In the genomic region with DNA sequence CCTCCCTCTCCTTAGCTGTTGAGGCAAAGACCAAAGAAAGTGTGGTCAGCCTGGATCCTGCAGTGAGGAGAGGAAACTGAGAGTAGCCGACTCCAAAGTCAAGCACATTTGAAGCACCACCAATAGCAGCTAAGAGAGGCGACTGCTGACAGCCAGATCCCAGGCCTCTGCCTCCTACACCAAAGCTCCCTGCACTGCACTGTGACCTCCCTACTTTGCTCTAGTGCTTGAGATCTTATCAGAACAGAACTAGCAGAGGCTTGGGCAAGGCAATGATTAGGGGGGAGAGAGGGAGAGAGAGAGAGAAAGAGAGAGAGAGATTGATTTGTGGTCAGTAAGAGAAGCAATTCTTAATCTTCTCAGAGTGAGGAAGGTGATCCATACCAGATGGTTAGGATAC, we compare ENCODE assay signal across 20 cellular contexts.
A peak's percentile ranks its signal among the peaks of the same experiment; 100 is the strongest.
DNase-seq lines count a peak whose midpoint lies in the region; ATAC-seq and TF ChIP-seq lines count a peak whose summit lies in the region.
"Had no signal": no experiment of that assay in that cellular context is flagged by ENCODE, and none has a peak within 500 bp of the region (broad histone marks: within the 10 kb centered on the region; RNA-seq: fewer than 3 reads in every experiment).

No MANE protein-coding gene starts in this region.

- POLR2A ChIA-PET in PC-9 (lab: Charles Lee; ENCODE audit: unreplicated experiment), result no interaction called here

- TF ChIP-seq CTCF in cardiac muscle cell (IDR thresholded peaks at IDR 0.05; ENCODE audit: low read depth, low read length) (no peak), choroid plexus epithelial cell (conservative IDR thresholded peaks at IDR 0.05; ENCODE audit: low read depth, low read length) (no peak), osteoblast (IDR thresholded peaks at IDR 0.05; ENCODE audit: extremely low read depth, low read depth, low read length) (no peak), PC-9 (conservative IDR thresholded peaks at IDR 0.05) (no peak)

- H4K20me1 ChIP-seq in osteoblast (ENCODE audit: insufficient read depth, low read length), result no peaks in the 10 kb centered on the region
- H4K20me1 ChIP-seq in PC-9 (ENCODE audit: insufficient read depth), result no peaks in the 10 kb centered on the region

- BruUV-seq in PC-9 (replicated peaks; lab: Mats Ljungman, UMichigan), result no TSS peak

- no peak overlapping the region for H3K27ac ChIP-seq in cardiac muscle cell
- no peak overlapping the region for H3K27ac ChIP-seq in right cardiac atrium (ENCODE audit: low read length)
- no peak overlapping the region for H3K27ac ChIP-seq in osteoblast (ENCODE audit: low read depth, low read length)
- no peak overlapping the region for H3K27ac ChIP-seq in PC-9
- H3K27ac ChIP-seq: Peyer's patch had no signal

- H3K79me2 ChIP-seq in osteoblast (ENCODE audit: insufficient read depth, low read length), result no peaks in the 10 kb centered on the region
- H3K79me2 ChIP-seq in PC-9 (ENCODE audit: low read depth), result no peaks in the 10 kb centered on the region

- no peak overlapping the region for H3K4me3 ChIP-seq in cardiac muscle cell
- H3K4me3 ChIP-seq in right cardiac atrium (ENCODE audit: low read length), result no peak overlapping the region
- H3K4me3 ChIP-seq in choroid plexus epithelial cell (ENCODE audit: low read depth, low read length), result no peak overlapping the region
- no peak overlapping the region for H3K4me3 ChIP-seq in osteoblast (ENCODE audit: insufficient read depth, low read length)
- no peak overlapping the region for H3K4me3 ChIP-seq in PC-9
- H3K4me3 ChIP-seq: Peyer's patch had no signal

- H3K4me1 ChIP-seq in cardiac muscle cell (ENCODE audit: low read depth) (peaks cover 5% of the 10 kb centered on the region), right cardiac atrium (ENCODE audit: control insufficient read depth, insufficient read depth, low read length) (peaks cover 3% of the 10 kb centered on the region), osteoblast (ENCODE audit: insufficient read depth, low read length) (peaks cover 27% of the 10 kb centered on the region), PC-9 (replicated peaks; ENCODE audit: insufficient read depth) (0 out of 2 replicates have a peak, but pooled peaks cover 6% of the 10 kb centered on the region)
- H3K4me1 ChIP-seq: Peyer's patch had no signal

- DNase-seq in cardiac muscle cell (ENCODE audit: low read depth in 1 of 2, low spot score in 1 of 2), result peak; percentile 37 to 64
- DNase-seq in right cardiac atrium, result no peak
- peak; percentile 89 for DNase-seq in SK-N-DZ (ENCODE audit: low spot score)
- DNase-seq in choroid plexus epithelial cell (ENCODE audit: low read depth), result peak; percentile 29
- no peak for DNase-seq in osteoblast (ENCODE audit: insufficient read length, low spot score, missing footprints)
- DNase-seq in PC-9, result no peak
- DNase-seq: Calu3; CD8-positive, alpha-beta memory T cell; DMS79 treated with DMSO at 0.1 percent for 48 hours; KBM-7; MV-4-11; NCI-H1105; NCI-H1436 treated with DMSO at 0.1 percent for 48 hours; NCI-H187 treated with DMSO at 0.1 percent for 48 hours; NCI-H446; NCI-H524 treated with DMSO at 0.1 percent for 48 hours; NCI-H774; Peyer's patch; SIG-M5 had no signal

- H3K9me2 ChIP-seq in PC-9 (ENCODE audit: insufficient read depth), result no peaks in the 10 kb centered on the region

- WGBS in right cardiac atrium, result 30% methylated on average over 2 of the region's 2 CpGs

- intact Hi-C loops in right cardiac atrium (cut with DNase I), result no loop called here
- intact Hi-C loops in PC-9 (cut with micrococcal nuclease; ENCODE audit: unreplicated experiment), result no loop called here

- no peaks in the 10 kb centered on the region for H3K9me3 ChIP-seq in cardiac muscle cell (ENCODE audit: low read depth)
- H3K9me3 ChIP-seq in right cardiac atrium (ENCODE audit: control insufficient read depth, low read length), result peaks cover 2% of the 10 kb centered on the region
- no peaks in the 10 kb centered on the region for H3K9me3 ChIP-seq in osteoblast (ENCODE audit: low read depth, low read length)
- no peaks in the 10 kb centered on the region for H3K9me3 ChIP-seq in PC-9 (ENCODE audit: insufficient read depth, low read depth)
- H3K9me3 ChIP-seq: Peyer's patch had no signal

- ATAC-seq in right cardiac atrium (no peak), GM21825 (IDR thresholded peaks at IDR 0.05; ENCODE audit: unreplicated experiment) (no peak)

- H3K36me3 ChIP-seq in cardiac muscle cell (no peaks in the 10 kb centered on the region), osteoblast (ENCODE audit: insufficient read depth, low read length) (no peaks in the 10 kb centered on the region), PC-9 (ENCODE audit: low read depth) (no peaks in the 10 kb centered on the region)
- H3K36me3 ChIP-seq: Peyer's patch had no signal

- CTCF ChIA-PET in PC-9 (lab: Charles Lee), result no interaction called here

- H2AFZ ChIP-seq in osteoblast (ENCODE audit: low read length) (peak overlapping the region; percentile 17), PC-9 (no peak overlapping the region)

- H3K27me3 ChIP-seq in cardiac muscle cell (no peaks in the 10 kb centered on the region), right cardiac atrium (ENCODE audit: control insufficient read depth, insufficient read depth) (no peaks in the 10 kb centered on the region), osteoblast (ENCODE audit: insufficient read depth, low read length) (no peaks in the 10 kb centered on the region), PC-9 (ENCODE audit: insufficient read depth, low read depth) (no peaks in the 10 kb centered on the region)
- H3K27me3 ChIP-seq: Peyer's patch had no signal

- no peaks in the 10 kb centered on the region for H3F3A ChIP-seq in PC-9 (ENCODE audit: insufficient read depth, low read depth)

- H3K4me2 ChIP-seq in osteoblast (ENCODE audit: insufficient read depth, low read length) (no peak overlapping the region), PC-9 (no peak overlapping the region)

Comparison
In these comparisons a context has a peak if more than half of its experiments do, and no peak if none do; other contexts are left out.
1. DNase-seq: peak in cardiac muscle cell (2 of 2), SK-N-DZ (single experiment) and choroid plexus epithelial cell (single experiment); none in right cardiac atrium (0 of 3), osteoblast (single experiment) and PC-9 (0 of 2).